ENCODE assay signal across 26 cellular contexts in genomic region chr9:34741628-34742027, GRCh38. TPM values are rescaled to one million over a fixed set of nuclear protein-coding genes. Genes with fewer than 3 reads are reported as not detected.
DNase-seq lines count a peak whose midpoint lies in the region; ATAC-seq, FAIRE-seq and TF ChIP-seq lines count a peak whose summit lies in the region.
"Had no signal": no experiment of that assay in that cellular context is flagged by ENCODE, and none has a peak within 500 bp of the region (broad histone marks: within the 10 kb centered on the region; RNA-seq: fewer than 3 reads in every experiment).

No MANE protein-coding gene starts in this region.

- H3K27me3 ChIP-seq in esophagus muscularis mucosa (no peaks in the 10 kb centered on the region), small intestine (ENCODE audit: control insufficient read depth in 2 of 2, insufficient read depth in 2 of 2, low read length in 2 of 2) (no peaks in the 10 kb centered on the region)
- H3K27me3 ChIP-seq: neural progenitor cell had no signal

- no peak for TF ChIP-seq CTCF in esophagus muscularis mucosa (IDR thresholded peaks at IDR 0.05)

- H3K4me1 ChIP-seq in esophagus muscularis mucosa (peaks cover 0 to 8% (median 4%) of the 10 kb centered on the region in 4 donors), small intestine (ENCODE audit: control insufficient read depth in 2 of 2, insufficient read depth in 1 of 2, low read depth in 1 of 2, low read length in 1 of 2) (peaks cover 0 to 2% of the 10 kb centered on the region in 2 donors)
- H3K4me1 ChIP-seq: lower lobe of right lung, neural progenitor cell had no signal

- H3K4me3 ChIP-seq in esophagus muscularis mucosa (no peak overlapping the region), small intestine (ENCODE audit: low read depth in 1 of 2, low read length in 2 of 2) (no peak overlapping the region)
- H3K4me3 ChIP-seq: lower lobe of right lung, neural progenitor cell had no signal

- WGBS in esophagus muscularis mucosa = 76% methylated on average over 6 of the region's 6 CpGs
- 63 to 88% (median 79%) methylated on average over 6 of the region's 6 CpGs for WGBS in small intestine, 3 donors

- FAIRE-seq in small intestine (lab: Jason Lieb, UNC) = no peak
- FAIRE-seq: GM12891, GM19239, HTR-8/SVneo, keratinocyte had no signal

- TF ChIP-seq POLR2A in esophagus muscularis mucosa (IDR thresholded peaks at IDR 0.05; ENCODE audit: low read depth) = no peak

- no peak for TF ChIP-seq EP300 in esophagus muscularis mucosa (IDR thresholded peaks at IDR 0.05)

- no peaks in the 10 kb centered on the region for H3K9me3 ChIP-seq in esophagus muscularis mucosa
- H3K9me3 ChIP-seq in small intestine (ENCODE audit: control insufficient read depth, low read depth) = no peaks in the 10 kb centered on the region
- H3K9me3 ChIP-seq: lower lobe of right lung had no signal

- peak; percentile 39 for DNase-seq in DMS53 treated with DMSO at 0.1 percent for 48 hours (lab: John Stamatoyannopoulos, UW; ENCODE audit: unreplicated experiment)
- peak; percentile 15 to 19 for DNase-seq in Kasumi-1 (lab: John Stamatoyannopoulos, UW)
- peak; percentile 16 for DNase-seq in NOMO-1 treated with dmso at 0.1 percent for 144 hours (lab: John Stamatoyannopoulos, UW; ENCODE audit: unreplicated experiment)
- DNase-seq in esophagus muscularis mucosa (ENCODE audit: extremely low spot score) = peak; percentile 24
- DNase-seq in NCI-H446 (lab: John Stamatoyannopoulos, UW) = no peak
- DNase-seq in small intestine = no peak
- DNase-seq: activated CD4-positive, alpha-beta T cell treated with anti-CD3 and anti-CD28 coated beads, Interleukin-2, amount 50 U/mL, for 1 hour; activated naive CD8-positive, alpha-beta T cell treated with anti-CD3 and anti-CD28 coated beads for 36 hours; HFFc6; lower lobe of right lung; NCI-H2081; Right ventricle myocardium superior; stimulated activated CD4-positive, alpha-beta T cell treated with anti-CD3 and anti-CD28 coated beads, Interleukin-2, amount 100 ng/mL, for 24 hours had no signal

- intact Hi-C loops in esophagus muscularis mucosa (cut with DNase I) = no loop called here

- H3K36me3 ChIP-seq in esophagus muscularis mucosa = no peaks in the 10 kb centered on the region
- no peaks in the 10 kb centered on the region for H3K36me3 ChIP-seq in small intestine (ENCODE audit: control insufficient read depth in 2 of 2, insufficient read depth in 2 of 2, low read length in 2 of 2)
- H3K36me3 ChIP-seq: lower lobe of right lung, neural progenitor cell had no signal

- no peak for ATAC-seq in SK-N-SH treated with all-trans-retinoic acid at 6 μM for 48 hours
- ATAC-seq: esophagus mucosa; lower lobe of right lung; stimulated activated memory B cell treated with anti-CD40 and anti-IgM and Interleukin-4, amounts not matched to agents 10 μg/mL and 1 μg/mL and 100 μg/mL, for 72 hours had no signal

- H3K27ac ChIP-seq in esophagus muscularis mucosa (replicated peaks in 1 of 4) = no peak overlapping the region
- H3K27ac ChIP-seq in small intestine (ENCODE audit: low read depth in 1 of 2, low read length in 1 of 2) = no peak overlapping the region
- H3K27ac ChIP-seq: lower lobe of right lung, neural progenitor cell had no signal

TF ChIP-seq in SK-N-SH treated with all-trans-retinoic acid at 6 μM for 48 hours, 23 proteins besides CTCF, POLR2A, EP300 and RAD21:
- TF ChIP-seq PPARA (CRISPR knock-in tag; IDR thresholded peaks at IDR 0.05; ENCODE audit: borderline replicate concordance) (no peak), ZNF8 (CRISPR knock-in tag; IDR thresholded peaks at IDR 0.05) (no peak), ZFP3 (CRISPR knock-in tag; IDR thresholded peaks at IDR 0.05) (no peak), TCF4 (CRISPR knock-in tag; IDR thresholded peaks at IDR 0.05; ENCODE audit: borderline replicate concordance) (no peak), RARB (CRISPR knock-in tag; IDR thresholded peaks at IDR 0.05) (no peak), TOX (CRISPR knock-in tag; IDR thresholded peaks at IDR 0.05; ENCODE audit: borderline replicate concordance) (no peak), ZNF565 (CRISPR knock-in tag; conservative IDR thresholded peaks at IDR 0.05; ENCODE audit: low read depth) (no peak), PATZ1 (CRISPR knock-in tag; IDR thresholded peaks at IDR 0.05; ENCODE audit: borderline replicate concordance) (no peak), ZC3H10 (CRISPR knock-in tag; IDR thresholded peaks at IDR 0.05) (no peak)

RNA-seq across cellular contexts. Expression of gene CCL21, which starts 31.7 kb away (rescaled TPM):
- 100 to 1,000 TPM in 2 of 4 donors, 10 to 100 TPM in 2; 53.6 to 271 (median 119) TPM for total RNA-seq in esophagus muscularis mucosa
- 100 to 1,000 TPM in 1 of 3 donors, 10 to 100 TPM in 1, 1 to 10 TPM in 1; 2.2 to 286 (median 24.6) TPM for polyA plus RNA-seq in small intestine
- total RNA-seq: activated naive CD8-positive, alpha-beta T cell treated with anti-CD3 and anti-CD28 coated beads for 36 hours; activated T-helper 2 cell treated with anti-CD3 and anti-CD28 coated beads, Interferon-gamma antibody, Interleukin-2, Interleukin-4, amounts not matched to agents 10 μg/mL and 5 μg/mL and 100 μg/mL, durations not matched to agents 14 hours and 24 hours and 36 hours; cerebellum; HFFc6; LHCN-M2; NCI-H460; OCI-LY7 had no signal
- polyA plus RNA-seq: keratinocyte had no signal

RNA-seq across cellular contexts. Expression of gene CCL19, which starts 50.6 kb away (rescaled TPM):
- under 1 TPM in 2 of 4 donors, not detected in 2; 0.57 to 0.71 TPM for total RNA-seq in esophagus muscularis mucosa
- 1 to 10 TPM in 1 of 3 donors, not detected in 2; 5.5 TPM for polyA plus RNA-seq in small intestine
- total RNA-seq: activated naive CD8-positive, alpha-beta T cell treated with anti-CD3 and anti-CD28 coated beads for 36 hours; activated T-helper 2 cell treated with anti-CD3 and anti-CD28 coated beads, Interferon-gamma antibody, Interleukin-2, Interleukin-4, amounts not matched to agents 10 μg/mL and 5 μg/mL and 100 μg/mL, durations not matched to agents 14 hours and 24 hours and 36 hours; cerebellum; HFFc6; LHCN-M2; NCI-H460; OCI-LY7 had no signal
- polyA plus RNA-seq: keratinocyte had no signal

Comparison
In these comparisons a context has a peak if more than half of its experiments do, and no peak if none do; other contexts are left out.
1. DNase-seq: peak in DMS53 treated with DMSO at 0.1 percent for 48 hours (single experiment), Kasumi-1 (2 of 2), NOMO-1 treated with dmso at 0.1 percent for 144 hours (single experiment) and esophagus muscularis mucosa (single experiment); none in NCI-H446 (0 of 2) and small intestine (single experiment).